ENCODE assay signal across 8 cellular contexts in the genomic region with DNA sequence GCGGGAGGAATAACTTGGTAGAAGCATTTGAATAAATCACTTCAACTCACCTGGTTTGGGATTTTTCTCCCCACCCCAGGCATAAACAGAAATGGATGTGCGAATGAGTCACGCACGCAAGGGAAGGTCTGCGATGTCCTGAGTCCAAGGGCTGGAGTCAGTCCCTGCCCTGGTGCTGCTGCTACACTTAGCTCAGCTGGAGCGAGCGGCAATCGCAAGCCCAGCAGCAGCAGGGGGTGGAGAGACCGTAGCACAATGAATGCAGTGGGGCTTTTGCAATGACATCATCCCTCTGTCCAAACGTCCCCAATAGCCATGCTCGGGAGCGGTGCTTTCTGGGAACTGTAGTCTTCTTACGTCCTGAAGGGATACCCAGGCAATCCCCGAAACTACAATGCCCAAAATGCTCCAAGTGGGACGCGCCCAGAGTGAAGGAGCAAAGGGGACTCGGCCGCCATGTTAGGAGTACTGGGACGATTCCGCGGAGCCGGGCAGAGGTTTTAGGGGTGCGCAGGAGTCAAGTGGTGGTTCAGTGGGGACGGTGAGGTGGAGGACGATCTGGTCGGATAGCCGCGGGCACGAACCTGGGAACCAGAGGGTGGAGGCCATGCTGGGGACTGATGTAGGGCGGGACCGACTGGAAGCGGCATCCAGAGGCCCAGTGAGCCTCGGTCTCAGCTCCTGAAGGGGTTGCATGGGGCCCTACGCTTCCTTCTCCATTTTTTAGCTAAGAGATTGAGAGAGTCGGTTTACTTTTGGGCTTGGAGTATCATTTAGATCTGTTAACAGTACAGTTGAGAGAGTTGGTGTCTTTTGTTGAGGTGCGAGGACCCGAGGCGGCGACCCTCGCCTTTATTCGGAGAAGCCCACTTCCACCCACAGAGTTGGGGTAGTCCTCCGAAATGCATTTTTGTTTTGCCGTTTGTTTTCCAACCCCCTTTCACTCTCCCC. TPM values are rescaled to one million over a fixed set of nuclear protein-coding genes. Genes with fewer than 3 reads are reported as not detected.
DNase-seq lines count a peak whose midpoint lies in the region; ATAC-seq, FAIRE-seq and TF ChIP-seq lines count a peak whose summit lies in the region.

A gene with protein sequence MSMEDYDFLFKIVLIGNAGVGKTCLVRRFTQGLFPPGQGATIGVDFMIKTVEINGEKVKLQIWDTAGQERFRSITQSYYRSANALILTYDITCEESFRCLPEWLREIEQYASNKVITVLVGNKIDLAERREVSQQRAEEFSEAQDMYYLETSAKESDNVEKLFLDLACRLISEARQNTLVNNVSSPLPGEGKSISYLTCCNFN (minus strand): TSS at position 257 of the 951 bp plus-strand sequence. CDS start 74,581 bp downstream, outside the sequence.

- DNase-seq in BE2C (peak; percentile 97), GM19239 (ENCODE audit: insufficient read length, low spot score) (peak; percentile 80), NCI-H510A treated with DMSO at 0.1 percent for 48 hours (lab: John Stamatoyannopoulos, UW) (peak; percentile 98), colonic mucosa (peak; percentile 98)
- DNase-seq in activated CD4-positive, alpha-beta T cell treated with anti-CD3 and anti-CD28 coated beads for 4 hours: peak; percentile 91 to 94
- DNase-seq in stimulated activated CD4-positive, alpha-beta T cell treated with anti-CD3 and anti-CD28 coated beads, Interleukin-1b, Interleukin-23, amount 100 ng/mL, for 4 hours (ENCODE audit: low read depth in 2 of 2): peak; percentile 71 to 88

- FAIRE-seq in GM19239 (lab: Jason Lieb, UNC): peak; percentile 100

- H3K4me1 ChIP-seq in BE2C (peaks cover 5% of the 10 kb centered on the region; the same call in 1 of the 2 replicates), colonic mucosa (peaks cover 4% of the 10 kb centered on the region)

- H3K27ac ChIP-seq in colonic mucosa (peak within 1 kb of the TSS; percentile 84), layer of hippocampus (ENCODE audit: low read depth, low read length) (peak within 1 kb of the TSS; percentile 88)

- peak within 1 kb of the TSS; percentile 91 to 94 for H3K9ac ChIP-seq in colonic mucosa (ENCODE audit: low read depth in 2 of 2, low read length in 2 of 2)

- H3K27me3 ChIP-seq in BE2C: no peaks in the 10 kb centered on the region
- H3K27me3 ChIP-seq in colonic mucosa: no peaks in the 10 kb centered on the region
- no peaks in the 10 kb centered on the region for H3K27me3 ChIP-seq in layer of hippocampus (ENCODE audit: control insufficient read depth, insufficient read depth, low read length)

- H3K9me3 ChIP-seq in BE2C (no peaks in the 10 kb centered on the region), colonic mucosa (no peaks in the 10 kb centered on the region)

- TF ChIP-seq CTCF in BE2C (IDR thresholded peaks at IDR 0.05; ENCODE audit: low read depth, low read length) (no peak; the same call in 1 of the 2 replicates), colonic mucosa (IDR thresholded peaks at IDR 0.05) (no peak)

- intact Hi-C loops in colonic mucosa (cut with DNase I): loop anchor here (5.0 to 10.0 kb wide), 2 partner anchors 80 to 123 kb away; a partner anchor contains a TSS

- peaks cover 23% of the 10 kb centered on the region for H3K36me3 ChIP-seq in BE2C
- H3K36me3 ChIP-seq in colonic mucosa: no peaks in the 10 kb centered on the region

- H3K4me3 ChIP-seq in BE2C (ENCODE audit: low read depth, low read length): peak within 1 kb of the TSS; percentile 79
- H3K4me3 ChIP-seq in colonic mucosa: peak within 1 kb of the TSS; percentile 73

- ATAC-seq in HG03442 (IDR thresholded peaks at IDR 0.05; ENCODE audit: unreplicated experiment): peak; percentile 96

RNA-seq across cellular contexts. Expression of the gene that starts here (rescaled TPM):
- polyA plus RNA-seq in BE2C (2012; ENCODE audit: insufficient read depth, insufficient read length, low read depth): 7.0 TPM
- 10 to 100 TPM in 1 of 2 donors, 1 to 10 TPM in 1; 6.3 to 16.9 TPM for total RNA-seq in colonic mucosa

Comparison
In these comparisons a context has a peak if more than half of its experiments do, and no peak if none do; other contexts are left out.
1. Peak in every context shown above with its lines: DNase-seq, ATAC-seq, H3K4me3 ChIP-seq and H3K27ac ChIP-seq.